ENCODE assay signal across 8 cellular contexts in genomic region chr11:125494987-125495725, GRCh38. TPM values are rescaled to one million over a fixed set of nuclear protein-coding genes. Genes with fewer than 3 reads are reported as not detected.
A peak's percentile ranks its signal among the peaks of the same experiment; 100 is the strongest.
DNase-seq lines count a peak whose midpoint lies in the region; ATAC-seq, FAIRE-seq and TF ChIP-seq lines count a peak whose summit lies in the region.

No MANE protein-coding gene starts in this region.

- H3K4ac ChIP-seq in trophoblast cell (ENCODE audit: low read depth, low read length): no peak overlapping the region

- H3K36me3 Mint-ChIP-seq in astrocyte (ENCODE audit: low read depth, unreplicated experiment): peaks cover 3% of the 10 kb centered on the region

- H2AFZ ChIP-seq in astrocyte (ENCODE audit: low read depth, low read length): peak overlapping the region; percentile 96
- H2AFZ ChIP-seq in trophoblast cell (ENCODE audit: insufficient read depth, low read length, poor library complexity): peak overlapping the region; percentile 43

- H3K4me1 Mint-ChIP-seq in astrocyte (ENCODE audit: low read depth, unreplicated experiment): peaks cover 7% of the 10 kb centered on the region

- H4K12ac ChIP-seq in trophoblast cell (ENCODE audit: low read depth, low read length): no peak overlapping the region

- H2BK120ac ChIP-seq in trophoblast cell (ENCODE audit: insufficient read depth, low read length, poor library complexity): no peak overlapping the region

- H3K9me3 Mint-ChIP-seq in astrocyte (ENCODE audit: unreplicated experiment): no peaks in the 10 kb centered on the region

- no peaks in the 10 kb centered on the region for H3K79me1 ChIP-seq in trophoblast cell (ENCODE audit: low read length)

- H3K18ac ChIP-seq in trophoblast cell (ENCODE audit: low read length): no peak overlapping the region

- no peak overlapping the region for H2AK5ac ChIP-seq in trophoblast cell (ENCODE audit: low read length)

- H4K8ac ChIP-seq in trophoblast cell (ENCODE audit: low read depth, low read length): no peak overlapping the region

- peak overlapping the region; percentile 85 for H3K27ac Mint-ChIP-seq in astrocyte (ENCODE audit: unreplicated experiment)

- H3K4me3 ChIP-seq in HL-60 (replicated peaks; ENCODE audit: insufficient read depth, low read length) (peak overlapping the region; percentile 61), astrocyte (ENCODE audit: insufficient read depth, low read depth, low read length) (peak overlapping the region; percentile 71), right atrium auricular region (peak overlapping the region; percentile 68 to 71), trophoblast cell (ENCODE audit: low read depth, low read length) (peak overlapping the region; percentile 69)

- peak overlapping the region; percentile 93 for H3K4me3 Mint-ChIP-seq in astrocyte (ENCODE audit: unreplicated experiment)

- H3K27me3 ChIP-seq in HL-60 (ENCODE audit: insufficient read depth, poor library complexity, severe bottlenecking): peaks cover 33% of the 10 kb centered on the region
- H3K27me3 ChIP-seq in astrocyte (ENCODE audit: insufficient read depth, low read length): no peaks in the 10 kb centered on the region
- H3K27me3 ChIP-seq in right atrium auricular region: no peaks in the 10 kb centered on the region
- H3K27me3 ChIP-seq in trophoblast cell (ENCODE audit: insufficient read depth, low read length): peaks cover 12% of the 10 kb centered on the region

- H3K4me2 ChIP-seq in astrocyte (ENCODE audit: low read length): peak overlapping the region; percentile 91
- peak overlapping the region; percentile 60 for H3K4me2 ChIP-seq in trophoblast cell (ENCODE audit: low read length)

- H3K36me3 ChIP-seq in astrocyte (ENCODE audit: insufficient read depth, low read length) (no peaks in the 10 kb centered on the region), right atrium auricular region (no peaks in the 10 kb centered on the region), trophoblast cell (ENCODE audit: control insufficient read depth in 1 of 2, insufficient read depth in 2 of 2, low read length in 2 of 2) (no peaks in the 10 kb centered on the region)

- H3K9me3 ChIP-seq in astrocyte (ENCODE audit: insufficient read depth, low read depth, low read length): no peaks in the 10 kb centered on the region
- no peaks in the 10 kb centered on the region for H3K9me3 ChIP-seq in right atrium auricular region
- no peaks in the 10 kb centered on the region for H3K9me3 ChIP-seq in trophoblast cell (ENCODE audit: insufficient read depth, low read depth, low read length)

- WGBS in trophoblast cell (ENCODE audit: extremely low coverage, insufficient coverage, insufficient read length): no CpG with 5 or more reads among the region's 55 CpGs

- no peak overlapping the region for H3K23ac ChIP-seq in trophoblast cell (ENCODE audit: low read length)

- ATAC-seq in HG03342 (IDR thresholded peaks at IDR 0.05; ENCODE audit: unreplicated experiment): no peak

- H3K79me2 ChIP-seq in astrocyte (ENCODE audit: insufficient read depth, low read length) (peaks cover 12% of the 10 kb centered on the region), trophoblast cell (ENCODE audit: control insufficient read depth, insufficient read depth, low read length, poor library complexity) (no peaks in the 10 kb centered on the region)

- no peak for TF ChIP-seq CTCF in HL-60 (IDR thresholded peaks at IDR 0.05; ENCODE audit: insufficient read depth, low read length)
- no peak for TF ChIP-seq CTCF in astrocyte (IDR thresholded peaks at IDR 0.05; ENCODE audit: insufficient read depth, low read depth, low read length)
- no peak for TF ChIP-seq CTCF in right atrium auricular region (IDR thresholded peaks at IDR 0.05)

- DNase-seq in GM04504 (ENCODE audit: low read depth) (peak; percentile 12), HL-60 (ENCODE audit: low read depth in 1 of 2, low spot score in 1 of 2) (peak in 1 of 2 experiments; percentile 7), astrocyte (ENCODE audit: low read depth) (peak; percentile 22), right atrium auricular region (ENCODE audit: low spot score) (no peak), trophoblast cell (peak in 1 of 2 donors; percentile 17), ureter (ENCODE audit: low spot score) (no peak), NCI-H2196 (lab: John Stamatoyannopoulos, UW; ENCODE audit: unreplicated experiment) (no peak)

- peaks cover 8% of the 10 kb centered on the region for H4K20me1 ChIP-seq in astrocyte (ENCODE audit: insufficient read depth, low read length)

- H2BK12ac ChIP-seq in trophoblast cell (ENCODE audit: low read length): no peak overlapping the region

- H3K9ac ChIP-seq in astrocyte (ENCODE audit: low read length) (peak overlapping the region; percentile 79), trophoblast cell (ENCODE audit: low read length) (no peak overlapping the region)

- H2BK5ac ChIP-seq in trophoblast cell (ENCODE audit: low read depth, low read length, poor library complexity): no peak overlapping the region

- H3K14ac ChIP-seq in trophoblast cell (ENCODE audit: low read length): no peak overlapping the region

- FAIRE-seq in astrocyte (lab: Jason Lieb, UNC): no peak

- H3K27me3 Mint-ChIP-seq in astrocyte (ENCODE audit: low read depth, unreplicated experiment): peaks cover 20% of the 10 kb centered on the region

- no peak overlapping the region for H3K27ac ChIP-seq in HL-60 (replicated peaks)
- peak overlapping the region; percentile 35 for H3K27ac ChIP-seq in astrocyte (ENCODE audit: low read depth, low read length)
- H3K27ac ChIP-seq in right atrium auricular region: peak overlapping the region; percentile 86 to 89
- H3K27ac ChIP-seq in trophoblast cell (ENCODE audit: low read depth, low read length): no peak overlapping the region

- no peak overlapping the region for H4K91ac ChIP-seq in trophoblast cell (ENCODE audit: low read depth, low read length)

- H3K4me1 ChIP-seq in astrocyte (ENCODE audit: insufficient read depth, low read length) (peaks cover 12% of the 10 kb centered on the region), right atrium auricular region (peaks cover 0 to 20% of the 10 kb centered on the region in 2 donors), trophoblast cell (ENCODE audit: control insufficient read depth in 1 of 2, insufficient read depth in 2 of 2, low read length in 2 of 2) (peaks cover 7 to 8% of the 10 kb centered on the region in 2 experiments)

RNA-seq across cellular contexts. Expression of gene FEZ1, which starts 0.9 kb away (rescaled TPM):
- total RNA-seq in astrocyte (17.6 and 22.8 TPM in 2 replicates), right atrium auricular region (10 to 100 TPM; 70.0 to 72.6 TPM), ureter (33.7 TPM)
- polyA plus RNA-seq in trophoblast cell (2013): 6.1 and 6.2 TPM in 2 replicates

Comparison
In these comparisons a context has a peak if more than half of its experiments do, and no peak if none do; other contexts are left out.
1. DNase-seq: peak in GM04504 (single experiment) and astrocyte (single experiment); none in right atrium auricular region (single experiment), ureter (single experiment) and NCI-H2196 (single experiment).
2. H3K27ac ChIP-seq: peak in astrocyte (single experiment) and right atrium auricular region (2 of 2); none in HL-60 (single experiment) and trophoblast cell (single experiment).
3. Peak in every context shown above with its lines, with median percentiles within 50 percentile points of each other: H3K4me3 ChIP-seq.